Comparison of ENCODE assay signal across 2 cellular contexts in the genomic region with DNA sequence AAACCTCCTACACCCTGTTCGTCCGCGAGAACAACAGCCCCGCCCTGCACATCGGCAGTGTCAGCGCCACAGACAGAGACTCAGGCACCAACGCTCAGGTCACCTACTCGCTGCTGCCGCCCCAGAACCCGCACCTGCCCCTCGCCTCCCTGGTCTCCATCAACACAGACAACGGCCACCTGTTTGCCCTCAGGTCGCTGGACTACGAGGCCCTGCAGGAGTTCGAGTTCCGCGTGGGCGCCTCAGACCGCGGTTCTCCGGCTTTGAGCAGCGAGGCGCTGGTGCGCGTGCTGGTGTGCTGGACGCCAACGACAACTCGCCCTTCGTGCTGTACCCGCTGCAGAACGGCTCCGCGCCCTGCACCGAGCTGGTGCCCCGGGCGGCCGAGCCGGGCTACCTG. TPM values are rescaled to one million over a fixed set of nuclear protein-coding genes. Genes with fewer than 3 reads are reported as not detected.
"Had no signal": no experiment of that assay in that cellular context is flagged by ENCODE, and none has a peak within 500 bp of the region (broad histone marks: within the 10 kb centered on the region; RNA-seq: fewer than 3 reads in every experiment).

No MANE protein-coding gene starts in this region.

RNA-seq across cellular contexts. Expression of gene PCDHB6, which starts 7.5 kb away (rescaled TPM):
- total RNA-seq: H7, H9 had no signal

RNA-seq across cellular contexts. Expression of gene PCDHB8, which starts 20.2 kb away (rescaled TPM):
- total RNA-seq: H7 had no signal
